Comparison of ENCODE assay signal across 12 cellular contexts in genomic region chr14:69038449-69039286, GRCh38. TPM values are rescaled to one million over a fixed set of nuclear protein-coding genes. Genes with fewer than 3 reads are reported as not detected.
DNase-seq lines count a peak whose midpoint lies in the region; ATAC-seq and TF ChIP-seq lines count a peak whose summit lies in the region.
"Had no signal": no experiment of that assay in that cellular context is flagged by ENCODE, and none has a peak within 500 bp of the region (broad histone marks: within the 10 kb centered on the region; RNA-seq: fewer than 3 reads in every experiment).

No MANE protein-coding gene starts in this region.

- H3K9me3 ChIP-seq in esophagus squamous epithelium (no peaks in the 10 kb centered on the region), neural progenitor cell (ENCODE audit: low read depth) (no peaks in the 10 kb centered on the region)

- H3K9me3 Mint-ChIP-seq in CD14-positive monocyte: peaks cover 0 to 6% (median 0%) of the 10 kb centered on the region in 7 donors
- no peaks in the 10 kb centered on the region for H3K9me3 Mint-ChIP-seq in neural progenitor cell
- no peaks in the 10 kb centered on the region for H3K9me3 Mint-ChIP-seq in activated CD8-positive, alpha-beta memory T cell treated with anti-CD3 and anti-CD28 coated beads, Interleukin-2, amount 10 ng/mL, durations not matched to agents 7 days and 5 days (ENCODE audit: low read depth)

- H3K36me3 ChIP-seq in esophagus squamous epithelium (no peaks in the 10 kb centered on the region), neural progenitor cell (no peaks in the 10 kb centered on the region)

- no peak overlapping the region for H2AFZ ChIP-seq in neural progenitor cell (replicated peaks)

- peaks cover 18% of the 10 kb centered on the region for H3F3A ChIP-seq in neural progenitor cell (ENCODE audit: low read depth)

- no peak for TF ChIP-seq POLR2A in esophagus squamous epithelium (IDR thresholded peaks at IDR 0.05)

- peaks cover 66% of the 10 kb centered on the region for H3K4me1 Mint-ChIP-seq in CD14-positive monocyte
- H3K4me1 Mint-ChIP-seq in neural progenitor cell: peaks cover 46% of the 10 kb centered on the region
- peaks cover 7% of the 10 kb centered on the region for H3K4me1 Mint-ChIP-seq in activated CD8-positive, alpha-beta memory T cell treated with anti-CD3 and anti-CD28 coated beads, Interleukin-2, amount 10 ng/mL, durations not matched to agents 7 days and 5 days

- 53 to 60% methylated on average over 7 of the region's 7 CpGs for WGBS in esophagus squamous epithelium, 2 donors

- H3K27me3 Mint-ChIP-seq in CD14-positive monocyte (ENCODE audit: low read depth in 3 of 3) (peaks cover 2 to 7% (median 2%) of the 10 kb centered on the region in 3 donors), neural progenitor cell (ENCODE audit: insufficient read depth, low read depth) (peaks cover 8% of the 10 kb centered on the region)
- H3K27me3 Mint-ChIP-seq in activated CD8-positive, alpha-beta memory T cell treated with anti-CD3 and anti-CD28 coated beads, Interleukin-2, amount 10 ng/mL, durations not matched to agents 7 days and 5 days: peaks cover 66% of the 10 kb centered on the region

- DNase-seq in CD14-positive monocyte (ENCODE audit: low spot score): no peak
- peak; percentile 30 for DNase-seq in NCI-H82 treated with DMSO at 0.1 percent for 48 hours (lab: John Stamatoyannopoulos, UW; ENCODE audit: unreplicated experiment)
- DNase-seq in esophagus squamous epithelium (lab: John Stamatoyannopoulos, UW): no peak
- peak; percentile 56 for DNase-seq in neural progenitor cell (ENCODE audit: low spot score)
- no peak for DNase-seq in stimulated activated CD4-positive, alpha-beta T cell treated with anti-CD3 and anti-CD28 coated beads, Interleukin-1b, Interleukin-23, amount 100 ng/mL, for 48 hours
- no peak for DNase-seq in activated CD8-positive, alpha-beta memory T cell treated with anti-CD3 and anti-CD28 coated beads, Interleukin-2, amount 10 ng/mL, durations not matched to agents 7 days and 5 days
- no peak for DNase-seq in HPDE6-E6E7 (ENCODE audit: extremely low spot score)
- DNase-seq: activated effector memory CD4-positive, alpha-beta T cell treated with Interleukin-2 at 50 U/mL for 16 hours; DMS153; NCI-H1105; occipital lobe had no signal

- no peak overlapping the region for H3K9ac ChIP-seq in neural progenitor cell

- H3K4me3 Mint-ChIP-seq in CD14-positive monocyte (no peak overlapping the region), neural progenitor cell (no peak overlapping the region)
- H3K4me3 Mint-ChIP-seq in activated CD8-positive, alpha-beta memory T cell treated with anti-CD3 and anti-CD28 coated beads, Interleukin-2, amount 10 ng/mL, durations not matched to agents 7 days and 5 days: no peak overlapping the region

- TF ChIP-seq CTCF in CD14-positive monocyte (IDR thresholded peaks at IDR 0.05) (no peak), esophagus squamous epithelium (IDR thresholded peaks at IDR 0.05) (no peak), neural progenitor cell (IDR thresholded peaks at IDR 0.05) (no peak)

- peaks cover 5 to 20% (median 12%) of the 10 kb centered on the region in 3 donors for H3K4me1 ChIP-seq in esophagus squamous epithelium
- peaks cover 19% of the 10 kb centered on the region for H3K4me1 ChIP-seq in neural progenitor cell

- H3K27ac Mint-ChIP-seq in CD14-positive monocyte (peak overlapping the region in 4 of 7 donors; percentile 11 to 63 (median 16)), neural progenitor cell (peak overlapping the region; percentile 44)
- H3K27ac Mint-ChIP-seq in activated CD8-positive, alpha-beta memory T cell treated with anti-CD3 and anti-CD28 coated beads, Interleukin-2, amount 10 ng/mL, durations not matched to agents 7 days and 5 days: no peak overlapping the region

- H3K27me3 ChIP-seq in esophagus squamous epithelium (no peaks in the 10 kb centered on the region), neural progenitor cell (peaks cover 11% of the 10 kb centered on the region)

- H3K36me3 Mint-ChIP-seq in CD14-positive monocyte (peaks cover 0 to 2% of the 10 kb centered on the region in 2 donors), neural progenitor cell (no peaks in the 10 kb centered on the region)
- H3K36me3 Mint-ChIP-seq in activated CD8-positive, alpha-beta memory T cell treated with anti-CD3 and anti-CD28 coated beads, Interleukin-2, amount 10 ng/mL, durations not matched to agents 7 days and 5 days: no peaks in the 10 kb centered on the region

- no peak overlapping the region for H3K4me3 ChIP-seq in esophagus squamous epithelium
- H3K4me3 ChIP-seq in neural progenitor cell: no peak overlapping the region

- H3K27ac ChIP-seq in esophagus squamous epithelium: peak overlapping the region in 3 of 4 donors; percentile 5 to 53 (median 7)
- no peak overlapping the region for H3K27ac ChIP-seq in neural progenitor cell

- no peak for ATAC-seq in HG03025 (IDR thresholded peaks at IDR 0.05; ENCODE audit: low FRiP score, unreplicated experiment)
- ATAC-seq in activated CD8-positive, alpha-beta memory T cell treated with anti-CD3 and anti-CD28 coated beads, Interleukin-2, amount 10 ng/mL, durations not matched to agents 7 days and 5 days: no peak

- CTCF ChIA-PET in activated CD8-positive, alpha-beta memory T cell treated with anti-CD3 and anti-CD28 coated beads, Interleukin-2, amount 10 ng/mL, durations not matched to agents 7 days and 5 days (lab: Charles Lee): interaction anchor here (1.3 kb wide), 1 partner anchor 128 kb away, joined by 3 read pairs; no protein-coding TSS in a partner anchor

- no peaks in the 10 kb centered on the region for H3K79me2 ChIP-seq in neural progenitor cell (ENCODE audit: low read depth)

- intact Hi-C loops in CD14-positive monocyte (cut with micrococcal nuclease) (no loop called here), esophagus squamous epithelium (cut with DNase I) (no loop called here)

- peak overlapping the region; percentile 12 for H3K4me2 ChIP-seq in neural progenitor cell

- no peaks in the 10 kb centered on the region for H4K20me1 ChIP-seq in neural progenitor cell (ENCODE audit: low read depth)

RNA-seq across cellular contexts. Expression of gene ACTN1, which starts 59.6 kb away (rescaled TPM):
- polyA plus RNA-seq in CD14-positive monocyte: 10 to 100 TPM; 41.4 to 75.0 TPM
- total RNA-seq in esophagus squamous epithelium: 100 to 1,000 TPM; 118 to 145 (median 131) TPM
- total RNA-seq in neural progenitor cell (ENCODE audit: low replicate concordance): 70.7 and 97.7 TPM in 2 replicates
- total RNA-seq in activated CD8-positive, alpha-beta memory T cell treated with anti-CD3 and anti-CD28 coated beads, Interleukin-2, amount 10 ng/mL, durations not matched to agents 7 days and 5 days: 10 to 100 TPM; 26.8 to 56.0 TPM

Comparison
In these comparisons a context has a peak if more than half of its experiments do, and no peak if none do; other contexts are left out.
1. DNase-seq: peak in NCI-H82 treated with DMSO at 0.1 percent for 48 hours (single experiment) and neural progenitor cell (single experiment); none in CD14-positive monocyte (single experiment), esophagus squamous epithelium (single experiment), stimulated activated CD4-positive, alpha-beta T cell treated with anti-CD3 and anti-CD28 coated beads, Interleukin-1b, Interleukin-23, amount 100 ng/mL, for 48 hours (single experiment), activated CD8-positive, alpha-beta memory T cell treated with anti-CD3 and anti-CD28 coated beads, Interleukin-2, amount 10 ng/mL, durations not matched to agents 7 days and 5 days (single experiment) and HPDE6-E6E7 (single experiment).